ENCODE assay signal across 8 cellular contexts in genomic region chr13:41061075-41061913, GRCh38. TPM values are rescaled to one million over a fixed set of nuclear protein-coding genes. Genes with fewer than 3 reads are reported as not detected.
A peak's percentile ranks its signal among the peaks of the same experiment; 100 is the strongest.
DNase-seq lines count a peak whose midpoint lies in the region; ATAC-seq and TF ChIP-seq lines count a peak whose summit lies in the region.

Gene WBP4 (plus strand): TSS chr13:41061509. CDS start chr13:41061674, 165 bp downstream.

- peak within 1 kb of the TSS; percentile 100 for H3K27ac Mint-ChIP-seq in activated CD4-positive, alpha-beta T cell treated with anti-CD3 and anti-CD28 coated beads for 36 hours

- H3K4me1 ChIP-seq in BE2C: no peaks in the 10 kb centered on the region; the same call in 1 of the 2 replicates

- peaks cover 57% of the 10 kb centered on the region for H3K4me1 Mint-ChIP-seq in activated CD4-positive, alpha-beta T cell treated with anti-CD3 and anti-CD28 coated beads for 36 hours

- peak; percentile 67 for ATAC-seq in HG03378 (IDR thresholded peaks at IDR 0.05; ENCODE audit: unreplicated experiment)
- ATAC-seq in activated CD4-positive, alpha-beta T cell treated with anti-CD3 and anti-CD28 coated beads for 36 hours: peak; percentile 77

- no peaks in the 10 kb centered on the region for H3K27me3 Mint-ChIP-seq in activated CD4-positive, alpha-beta T cell treated with anti-CD3 and anti-CD28 coated beads for 36 hours

- H3K4me3 Mint-ChIP-seq in activated CD4-positive, alpha-beta T cell treated with anti-CD3 and anti-CD28 coated beads for 36 hours: peak within 1 kb of the TSS; percentile 98

- POLR2A ChIA-PET in activated CD4-positive, alpha-beta T cell treated with anti-CD3 and anti-CD28 coated beads for 36 hours (lab: Charles Lee): interaction anchor here (0.7 to 1.2 kb wide), 11 partner anchors 9 to 150 kb away, joined by 3 to 10 read pairs (median 3); partner anchors contain the start of gene ELF1

- TF ChIP-seq CTCF in BE2C (IDR thresholded peaks at IDR 0.05; ENCODE audit: low read depth, low read length): no peak
- TF ChIP-seq CTCF in choroid plexus epithelial cell (conservative IDR thresholded peaks at IDR 0.05; ENCODE audit: low read depth, low read length): peak; percentile 43

- CTCF ChIA-PET in activated CD4-positive, alpha-beta T cell treated with anti-CD3 and anti-CD28 coated beads for 36 hours (lab: Charles Lee): interaction anchor here (0.6 to 2.7 kb wide), 13 partner anchors 11 to 166 kb away, joined by 3 to 12 read pairs (median 4); partner anchors contain the start of gene ELF1

- no peaks in the 10 kb centered on the region for H3K27me3 ChIP-seq in BE2C
- no peaks in the 10 kb centered on the region for H3K27me3 ChIP-seq in layer of hippocampus (ENCODE audit: control insufficient read depth, insufficient read depth, low read length)

- intact Hi-C loops in activated CD4-positive, alpha-beta T cell treated with anti-CD3 and anti-CD28 coated beads for 36 hours (cut with DNase I, micrococcal nuclease): loop anchor here (1.0 to 10.0 kb wide), 17 partner anchors 42 to 1406 kb away; partner anchors contain the start of genes KBTBD6 (in 2 of the 2), MTRF1 (in 2 of the 2), NAA16 (in 2 of the 2) and AKAP11 (in 1 of the 2)

- TF ChIP-seq POLR2A in GM19099 (IDR thresholded peaks at IDR 0.05; ENCODE audit: extremely low read depth, insufficient read length, low read depth): peak; percentile 86

- no peaks in the 10 kb centered on the region for H3K9me3 Mint-ChIP-seq in activated CD4-positive, alpha-beta T cell treated with anti-CD3 and anti-CD28 coated beads for 36 hours (ENCODE audit: low read depth)

- H3K27ac ChIP-seq in layer of hippocampus (ENCODE audit: low read depth, low read length): peak within 1 kb of the TSS; percentile 98

- H3K36me3 ChIP-seq in BE2C: peaks cover 10% of the 10 kb centered on the region

- peak; percentile 91 for DNase-seq in BE2C
- peak; percentile 91 for DNase-seq in NCI-H460 (ENCODE audit: extremely low read depth, low read depth)
- DNase-seq in activated CD4-positive, alpha-beta T cell treated with anti-CD3 and anti-CD28 coated beads for 36 hours: peak; percentile 93
- DNase-seq in choroid plexus epithelial cell (ENCODE audit: low read depth): peak; percentile 96
- peak; percentile 76 to 87 (median 80) for DNase-seq in stimulated activated CD4-positive, alpha-beta T cell treated with anti-CD3 and anti-CD28 coated beads, Interleukin-1b, Interleukin-23, amount 100 ng/mL, for 24 hours (ENCODE audit: low read depth in 4 of 4, low spot score in 1 of 4)

- peaks cover 26% of the 10 kb centered on the region for H3K36me3 Mint-ChIP-seq in activated CD4-positive, alpha-beta T cell treated with anti-CD3 and anti-CD28 coated beads for 36 hours (ENCODE audit: low read depth)

- H3K4me3 ChIP-seq in BE2C (ENCODE audit: low read depth, low read length): peak within 1 kb of the TSS; percentile 90
- peak within 1 kb of the TSS; percentile 74 for H3K4me3 ChIP-seq in choroid plexus epithelial cell (ENCODE audit: low read depth, low read length)

- H3K9me3 ChIP-seq in BE2C: no peaks in the 10 kb centered on the region

RNA-seq across cellular contexts. Expression of gene WBP4, which starts in this region (rescaled TPM):
- polyA plus RNA-seq in BE2C (2012; ENCODE audit: insufficient read depth, insufficient read length, low read depth): 10.4 TPM
- total RNA-seq in NCI-H460 (2014; rRNA removed; shearing (Covaris generic)): 7.3 and 9.1 TPM in 2 replicates
- polyA plus RNA-seq in NCI-H460 (2014; cell fraction: nucleus; rRNA removed): 2.7 and 5.6 TPM in 2 replicates
- 10 to 100 TPM; 13.3 to 16.2 TPM for total RNA-seq in activated CD4-positive, alpha-beta T cell treated with anti-CD3 and anti-CD28 coated beads for 36 hours

Comparison
In these comparisons a context has a peak if more than half of its experiments do, and no peak if none do; other contexts are left out.
1. Peak in every context shown above with its lines: DNase-seq, ATAC-seq, H3K4me3 ChIP-seq and H3K27ac ChIP-seq.